22 cellular contexts compared by ENCODE assay signal in genomic region chr12:107894589-107894988, GRCh38.
"Had no signal": no experiment of that assay in that cellular context is flagged by ENCODE, and none has a peak within 500 bp of the region (broad histone marks: within the 10 kb centered on the region; RNA-seq: fewer than 3 reads in every experiment).

No MANE protein-coding gene starts in this region.

- H3K27ac ChIP-seq: adrenal gland, ascending aorta, breast epithelium, heart right ventricle, uterus had no signal

- ATAC-seq: activated T-cell treated with anti-CD3 and anti-CD28 coated beads, Interleukin-2, amount 50 U/mL, for 4 hours; effector memory CD8-positive, alpha-beta T cell; esophagus mucosa; heart right ventricle; left colon; mucosa of descending colon; sciatic nerve; stimulated activated naive B cell treated with anti-CD40 and anti-IgM and Interleukin-4, amounts not matched to agents 10 μg/mL and 1 μg/mL and 100 μg/mL, for 72 hours had no signal

- H3K36me3 ChIP-seq: adrenal gland, ascending aorta, breast epithelium, heart right ventricle, uterus had no signal

- DNase-seq: activated CD4-positive, alpha-beta T cell treated with anti-CD3 and anti-CD28 coated beads for 4 hours; activated CD4-positive, alpha-beta T cell treated with anti-CD3 and anti-CD28 coated beads, Interleukin-2, amount 50 U/mL, for 48 hours; activated CD4-positive, CD25-positive, alpha-beta regulatory T cell; activated CD8-positive, alpha-beta memory T cell treated with anti-CD3 and anti-CD28 coated beads, Interleukin-2, amount 50 U/mL, for 48 hours; activated naive CD4-positive, alpha-beta T cell; activated T-cell treated with anti-CD3 and anti-CD28 coated beads, Interleukin-2, amount 50 U/mL, for 4 hours; adrenal gland; effector memory CD8-positive, alpha-beta T cell; heart right ventricle; islet precursor cell; left colon; mucosa of descending colon; nucleus accumbens; stimulated activated CD4-positive, alpha-beta T cell treated with anti-CD3 and anti-CD28 coated beads, Interleukin-2, amount 100 ng/mL, for 48 hours; stimulated activated CD8-positive, alpha-beta memory T cell treated with anti-CD3 and anti-CD28 coated beads, Interleukin-4, amount 100 ng/mL, for 48 hours; stimulated activated naive B cell treated with anti-CD40 and anti-IgM and Interleukin-4, amounts not matched to agents 10 μg/mL and 1 μg/mL and 100 μg/mL, for 72 hours; trophoblast cell; uterus had no signal

- H3K9me3 ChIP-seq: adrenal gland, ascending aorta, breast epithelium, heart right ventricle, mucosa of descending colon, uterus had no signal

- H3K4me1 ChIP-seq: adrenal gland, ascending aorta, breast epithelium, heart right ventricle, uterus had no signal

- H3K4me3 ChIP-seq: adrenal gland, ascending aorta, breast epithelium, heart right ventricle, mucosa of descending colon, uterus had no signal

- H3K27me3 ChIP-seq: adrenal gland, ascending aorta, breast epithelium, uterus had no signal
